Comparison of ENCODE assay signal across 8 cellular contexts in genomic region chr6:79869600-79870084, GRCh38.
DNase-seq lines count a peak whose midpoint lies in the region; ATAC-seq and TF ChIP-seq lines count a peak whose summit lies in the region.

No MANE protein-coding gene starts in this region.

- TF ChIP-seq CTCF in DND-41 (IDR thresholded peaks at IDR 0.05; ENCODE audit: borderline replicate concordance, extremely low read depth, low read length, poor library complexity, severe bottlenecking) (peak; percentile 96), nephron progenitor cell (IDR thresholded peaks at IDR 0.05) (peak; percentile 90)

- H3K9me3 Mint-ChIP-seq in nephron progenitor cell, result no peaks in the 10 kb centered on the region

- H3K9me3 ChIP-seq in DND-41 (ENCODE audit: insufficient read depth, low read length, severe bottlenecking), result no peaks in the 10 kb centered on the region

- H3K27me3 Mint-ChIP-seq in nephron progenitor cell (ENCODE audit: low read depth, poor library complexity), result peaks cover 7% of the 10 kb centered on the region

- no peaks in the 10 kb centered on the region for H4K20me1 ChIP-seq in DND-41 (ENCODE audit: insufficient read depth, low read length)

- no peaks in the 10 kb centered on the region for H3K27me3 ChIP-seq in DND-41 (ENCODE audit: insufficient read depth, low read length, poor library complexity)

- H3K4me1 ChIP-seq in DND-41 (ENCODE audit: insufficient read depth, low read length), result peaks cover 24% of the 10 kb centered on the region

- peak; percentile 100 for ATAC-seq in DND-41 (ENCODE audit: insufficient read depth, low read depth)
- ATAC-seq in GM21723 (IDR thresholded peaks at IDR 0.05; ENCODE audit: unreplicated experiment), result peak; percentile 100

- H3K4me2 ChIP-seq in DND-41 (ENCODE audit: insufficient read depth, low read length), result peak overlapping the region; percentile 62

- H3K36me3 Mint-ChIP-seq in nephron progenitor cell (ENCODE audit: low read depth), result no peaks in the 10 kb centered on the region

- H3K9ac ChIP-seq in DND-41 (ENCODE audit: low read depth, low read length), result peak overlapping the region; percentile 38

- no peak overlapping the region for H3K27ac Mint-ChIP-seq in nephron progenitor cell

- DNase-seq in DND-41, result peak; percentile 88
- peak; percentile 84 to 88 for DNase-seq in activated T-cell treated with anti-CD3 and anti-CD28 coated beads, Interleukin-2, amount 50 U/mL, for 48 hours
- DNase-seq in fibroblast of gingiva (ENCODE audit: low read depth), result peak; percentile 61
- peak; percentile 87 for DNase-seq in nephron progenitor cell
- peak; percentile 69 for DNase-seq in stimulated activated naive CD4-positive, alpha-beta T cell treated with Interleukin-2 at 50 U/mL for 16 hours (lab: John Stamatoyannopoulos, UW)

- peak; percentile 70 for TF ChIP-seq RAD21 in Ishikawa (IDR thresholded peaks at IDR 0.05; ENCODE audit: low read depth)

- H3K4me3 Mint-ChIP-seq in nephron progenitor cell, result peak overlapping the region; percentile 62

- no peaks in the 10 kb centered on the region for H3K36me3 ChIP-seq in DND-41 (ENCODE audit: insufficient read depth, low read length)

- peak overlapping the region in 1 of 2 experiments; percentile 46; a peak in 2 of 4 replicates for H3K4me3 ChIP-seq in DND-41 (ENCODE audit: low read depth in 1 of 2, low read length in 2 of 2)

- peak overlapping the region; percentile 65 for H3K27ac ChIP-seq in DND-41 (ENCODE audit: low read length)

- H3K79me2 ChIP-seq in DND-41 (ENCODE audit: insufficient read depth, low read length), result no peaks in the 10 kb centered on the region

- peak overlapping the region; percentile 95 for H2AFZ ChIP-seq in DND-41 (ENCODE audit: low read depth, low read length)

- H3K4me1 Mint-ChIP-seq in nephron progenitor cell, result peaks cover 21% of the 10 kb centered on the region

- no peak for TF ChIP-seq EP300 in Ishikawa (IDR thresholded peaks at IDR 0.05; ENCODE audit: borderline replicate concordance)

TF ChIP-seq in Ishikawa, 13 proteins besides CTCF, POLR2A, EP300 and RAD21:
- TF ChIP-seq NFIC (IDR thresholded peaks at IDR 0.05), result no peak
- no peak for TF ChIP-seq TEAD4 (IDR thresholded peaks at IDR 0.05)
- no peak for TF ChIP-seq CREB1 (IDR thresholded peaks at IDR 0.05; ENCODE audit: low read depth)
- TF ChIP-seq, protein P1, sequence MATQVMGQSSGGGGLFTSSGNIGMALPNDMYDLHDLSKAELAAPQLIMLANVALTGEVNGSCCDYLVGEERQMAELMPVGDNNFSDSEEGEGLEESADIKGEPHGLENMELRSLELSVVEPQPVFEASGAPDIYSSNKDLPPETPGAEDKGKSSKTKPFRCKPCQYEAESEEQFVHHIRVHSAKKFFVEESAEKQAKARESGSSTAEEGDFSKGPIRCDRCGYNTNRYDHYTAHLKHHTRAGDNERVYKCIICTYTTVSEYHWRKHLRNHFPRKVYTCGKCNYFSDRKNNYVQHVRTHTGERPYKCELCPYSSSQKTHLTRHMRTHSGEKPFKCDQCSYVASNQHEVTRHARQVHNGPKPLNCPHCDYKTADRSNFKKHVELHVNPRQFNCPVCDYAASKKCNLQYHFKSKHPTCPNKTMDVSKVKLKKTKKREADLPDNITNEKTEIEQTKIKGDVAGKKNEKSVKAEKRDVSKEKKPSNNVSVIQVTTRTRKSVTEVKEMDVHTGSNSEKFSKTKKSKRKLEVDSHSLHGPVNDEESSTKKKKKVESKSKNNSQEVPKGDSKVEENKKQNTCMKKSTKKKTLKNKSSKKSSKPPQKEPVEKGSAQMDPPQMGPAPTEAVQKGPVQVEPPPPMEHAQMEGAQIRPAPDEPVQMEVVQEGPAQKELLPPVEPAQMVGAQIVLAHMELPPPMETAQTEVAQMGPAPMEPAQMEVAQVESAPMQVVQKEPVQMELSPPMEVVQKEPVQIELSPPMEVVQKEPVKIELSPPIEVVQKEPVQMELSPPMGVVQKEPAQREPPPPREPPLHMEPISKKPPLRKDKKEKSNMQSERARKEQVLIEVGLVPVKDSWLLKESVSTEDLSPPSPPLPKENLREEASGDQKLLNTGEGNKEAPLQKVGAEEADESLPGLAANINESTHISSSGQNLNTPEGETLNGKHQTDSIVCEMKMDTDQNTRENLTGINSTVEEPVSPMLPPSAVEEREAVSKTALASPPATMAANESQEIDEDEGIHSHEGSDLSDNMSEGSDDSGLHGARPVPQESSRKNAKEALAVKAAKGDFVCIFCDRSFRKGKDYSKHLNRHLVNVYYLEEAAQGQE (IDR thresholded peaks at IDR 0.05; ENCODE audit: low read depth), result no peak
- no peak for TF ChIP-seq CEBPB (IDR thresholded peaks at IDR 0.05)
- TF ChIP-seq USF1 (IDR thresholded peaks at IDR 0.05), result 0 out of 2 replicates have a peak, but pooled peaks have one; percentile 26
- peak; percentile 42; the same call in 1 of the 2 replicates for TF ChIP-seq TCF12 (IDR thresholded peaks at IDR 0.05; ENCODE audit: low read depth)
- TF ChIP-seq MAX (IDR thresholded peaks at IDR 0.05), result peak; percentile 91
- no peak for TF ChIP-seq YY1 (IDR thresholded peaks at IDR 0.05; ENCODE audit: low read depth)

TF ChIP-seq in PFSK-1, 5 proteins besides CTCF, POLR2A, EP300 and RAD21:
- TF ChIP-seq TAF1 (IDR thresholded peaks at IDR 0.05; ENCODE audit: borderline replicate concordance, insufficient read depth, low read length), result no peak
- TF ChIP-seq FOXP2 (optimal IDR thresholded peaks at IDR 0.05; ENCODE audit: borderline replicate concordance, extremely low read depth, extremely low read length, insufficient read depth), result peak; percentile 83
